Comparison of ENCODE assay signal across 8 cellular contexts in genomic region chr11:65988791-65989592, GRCh38. TPM values are rescaled to one million over a fixed set of nuclear protein-coding genes. Genes with fewer than 3 reads are reported as not detected.
A peak's percentile ranks its signal among the peaks of the same experiment; 100 is the strongest.
DNase-seq lines count a peak whose midpoint lies in the region; ATAC-seq, FAIRE-seq and TF ChIP-seq lines count a peak whose summit lies in the region.

No MANE protein-coding gene starts in this region.

- no peak for TF ChIP-seq POLR2A in GM12892 (IDR thresholded peaks at IDR 0.05; ENCODE audit: low read depth, low read length)

- no peak overlapping the region for H3K4me3 ChIP-seq in adipocyte (ENCODE audit: low read length)

- no peaks in the 10 kb centered on the region for H3K27me3 ChIP-seq in adipocyte (replicated peaks; ENCODE audit: control insufficient read depth, insufficient read depth, low read length)

- DNase-seq in GM12892 (ENCODE audit: insufficient read length), result peak; percentile 85
- peak; percentile 93 for DNase-seq in NCI-H1694 (lab: John Stamatoyannopoulos, UW)
- DNase-seq in T follicular helper cell (ENCODE audit: low read depth), result peak; percentile 89
- peak; percentile 98 for DNase-seq in adipocyte (ENCODE audit: low read depth)
- DNase-seq in cardiac septum (ENCODE audit: low spot score), result peak; percentile 89
- peak; percentile 93 for DNase-seq in putamen (ENCODE audit: low spot score)

- peak; percentile 93 for ATAC-seq in HG02938 (IDR thresholded peaks at IDR 0.05; ENCODE audit: unreplicated experiment)
- no peak for ATAC-seq in HG02884 (IDR thresholded peaks at IDR 0.05; ENCODE audit: unreplicated experiment)

- intact Hi-C loops in cardiac septum (cut with DNase I), result loop anchor here (2.0 kb wide), 2 partner anchors 34 to 104 kb away; no protein-coding TSS in a partner anchor

- H3K36me3 ChIP-seq in adipocyte (ENCODE audit: control insufficient read depth, insufficient read depth, low read length, severe bottlenecking), result peaks cover 9% of the 10 kb centered on the region

- FAIRE-seq in GM12892 (lab: Jason Lieb, UNC), result peak; percentile 100

- H3K4me1 ChIP-seq in adipocyte (ENCODE audit: control insufficient read depth, insufficient read depth, low read length), result no peaks in the 10 kb centered on the region

- no peak overlapping the region for H3K9ac ChIP-seq in adipocyte (ENCODE audit: low read length)

- H3K9me3 ChIP-seq in adipocyte (ENCODE audit: control insufficient read depth, low read length), result no peaks in the 10 kb centered on the region

RNA-seq across cellular contexts. Expression of gene EIF1AD, which starts 13.0 kb away (rescaled TPM):
- polyA plus RNA-seq in GM12892 (2012; ENCODE audit: missing spikeins), result 30.9 TPM
- 18.1 TPM for total RNA-seq in cardiac septum

RNA-seq across cellular contexts. Expression of gene BANF1, which starts 13.3 kb away (rescaled TPM):
- 190 TPM for polyA plus RNA-seq in GM12892 (2012; ENCODE audit: missing spikeins)
- 195 TPM for total RNA-seq in cardiac septum

RNA-seq across cellular contexts. Expression of gene CST6, which starts 22.8 kb away (rescaled TPM):
- polyA plus RNA-seq in GM12892 (2012; ENCODE audit: missing spikeins), result not detected
- total RNA-seq in cardiac septum, result 1.5 TPM

RNA-seq across cellular contexts. Expression of gene SART1, which starts 27.5 kb away (rescaled TPM):
- polyA plus RNA-seq in GM12892 (2012; ENCODE audit: missing spikeins), result 30.9 TPM
- 35.9 TPM for total RNA-seq in cardiac septum

RNA-seq across cellular contexts. Expression of gene CATSPER1, which starts 37.3 kb away (rescaled TPM):
- not detected for polyA plus RNA-seq in GM12892 (2012; ENCODE audit: missing spikeins)
- total RNA-seq in cardiac septum, result 0.13 TPM
